ENCODE assay signal across 1 cellular context in genomic region chr3:123475786-123476185, GRCh38.
TF ChIP-seq lines count a peak whose summit lies in the region.

No MANE protein-coding gene starts in this region.

TF ChIP-seq in GM23338, 12 proteins besides CTCF, POLR2A, EP300 and RAD21 (continued from another document):
- no peak for TF ChIP-seq ZNF462 (CRISPR knock-in tag; IDR thresholded peaks at IDR 0.05)
- no peak for TF ChIP-seq NANOG (IDR thresholded peaks at IDR 0.05; ENCODE audit: borderline replicate concordance)
- no peak for TF ChIP-seq ETS1 (IDR thresholded peaks at IDR 0.05)
- TF ChIP-seq ZNF331 (CRISPR knock-in tag; IDR thresholded peaks at IDR 0.05; ENCODE audit: low read depth), result no peak
